9 cellular contexts compared by ENCODE assay signal in the genomic region with DNA sequence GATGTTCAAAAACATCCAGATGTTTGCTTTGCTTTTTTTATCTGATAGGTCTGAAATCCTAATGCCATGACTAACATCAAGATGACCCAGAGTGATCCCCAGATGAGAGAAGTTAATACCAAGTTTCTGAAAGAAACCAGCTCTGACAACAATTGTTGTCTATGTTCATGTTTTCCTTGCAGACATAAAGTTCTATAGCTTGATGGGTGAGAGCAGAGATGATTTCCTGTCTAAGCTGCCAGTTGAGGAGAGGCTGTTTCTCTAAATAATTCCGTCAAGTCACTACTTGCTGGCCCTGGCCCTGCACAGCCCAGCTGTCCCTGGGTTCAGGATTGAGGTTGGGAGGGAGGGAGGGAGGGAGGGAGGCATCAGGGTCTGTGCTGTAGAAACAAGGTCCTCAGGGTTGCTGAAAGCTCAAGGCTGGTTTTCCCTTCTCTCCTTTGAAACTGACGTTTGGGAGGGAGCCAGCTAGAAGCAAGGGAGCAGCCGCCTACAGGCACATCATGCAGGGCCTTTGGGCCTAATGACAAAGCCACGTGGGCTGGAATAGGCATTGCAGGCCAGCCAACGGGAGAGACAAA. TPM values are rescaled to one million over a fixed set of nuclear protein-coding genes. Genes with fewer than 3 reads are reported as not detected.
A peak's percentile ranks its signal among the peaks of the same experiment; 100 is the strongest.
DNase-seq lines count a peak whose midpoint lies in the region; ATAC-seq and TF ChIP-seq lines count a peak whose summit lies in the region.
"Had no signal": no experiment of that assay in that cellular context is flagged by ENCODE, and none has a peak within 500 bp of the region (broad histone marks: within the 10 kb centered on the region; RNA-seq: fewer than 3 reads in every experiment).

No MANE protein-coding gene starts in this region.

- H3K4me1 Mint-ChIP-seq in chondrocyte (ENCODE audit: low read depth), result peaks cover 73% of the 10 kb centered on the region
- peaks cover 11 to 14% of the 10 kb centered on the region in 2 donors for H3K4me1 Mint-ChIP-seq in natural killer cell treated with Interleukin-12 subunit alpha and Interleukin-12 subunit beta and Interleukin-15 and Interleukin-18, amount 100 ng/mL, for 72 hours (ENCODE audit: low read depth in 2 of 2)

- no peak for TF ChIP-seq CTCF in Loucy (conservative IDR thresholded peaks at IDR 0.05; ENCODE audit: low read length)
- TF ChIP-seq CTCF in chondrocyte (IDR thresholded peaks at IDR 0.05), result no peak
- TF ChIP-seq CTCF in lung (IDR thresholded peaks at IDR 0.05; ENCODE audit: control extremely low read depth, extremely low read depth), result no peak
- no peak for TF ChIP-seq CTCF in thyroid gland (IDR thresholded peaks at IDR 0.05)

- no peaks in the 10 kb centered on the region for H3K9me3 ChIP-seq in Loucy (ENCODE audit: insufficient read depth, low read depth, low read length)
- H3K9me3 ChIP-seq in lung (ENCODE audit: control insufficient read depth in 2 of 2, insufficient read depth in 1 of 2, low read length in 1 of 2), result peaks cover 0 to 6% of the 10 kb centered on the region in 2 donors
- no peaks in the 10 kb centered on the region for H3K9me3 ChIP-seq in thyroid gland

- no peaks in the 10 kb centered on the region for H3K9me3 Mint-ChIP-seq in chondrocyte (ENCODE audit: low read depth)
- no peaks in the 10 kb centered on the region for H3K9me3 Mint-ChIP-seq in natural killer cell treated with Interleukin-12 subunit alpha and Interleukin-12 subunit beta and Interleukin-15 and Interleukin-18, amount 100 ng/mL, for 72 hours

- no peak overlapping the region for H2AFZ ChIP-seq in Loucy (ENCODE audit: low read length)

- WGBS in lung, 2 donors, result 36 to 40% methylated on average over 5 of the region's 5 CpGs
- 42 to 54% methylated on average over 2 to 5 of the region's 5 CpGs for whole genome bisulfite sequencing in thyroid gland, 2 donors

- H3K79me2 ChIP-seq in Loucy (ENCODE audit: insufficient read depth, low read length), result no peaks in the 10 kb centered on the region

- no peak for TF ChIP-seq POLR2A in thyroid gland (IDR thresholded peaks at IDR 0.05)

- H3K9ac ChIP-seq in Loucy (ENCODE audit: low read depth, low read length, poor library complexity, severe bottlenecking), result peak overlapping the region; percentile 22

- H3K27me3 Mint-ChIP-seq in chondrocyte (ENCODE audit: low read depth), result no peaks in the 10 kb centered on the region
- H3K27me3 Mint-ChIP-seq in natural killer cell treated with Interleukin-12 subunit alpha and Interleukin-12 subunit beta and Interleukin-15 and Interleukin-18, amount 100 ng/mL, for 72 hours, result peaks cover 18 to 32% of the 10 kb centered on the region in 2 donors

- H3K4me1 ChIP-seq in Loucy (ENCODE audit: insufficient read depth, low read length, poor library complexity, severe bottlenecking) (peaks cover 45% of the 10 kb centered on the region), lung (ENCODE audit: control insufficient read depth in 2 of 2, insufficient read depth in 2 of 2, low read length in 2 of 2) (peaks cover 9 to 25% of the 10 kb centered on the region in 2 donors), thyroid gland (peaks cover 10 to 62% of the 10 kb centered on the region in 2 donors)

- peak overlapping the region; percentile 96 for H3K4me3 Mint-ChIP-seq in chondrocyte (ENCODE audit: unreplicated experiment)
- H3K4me3 Mint-ChIP-seq in natural killer cell treated with Interleukin-12 subunit alpha and Interleukin-12 subunit beta and Interleukin-15 and Interleukin-18, amount 100 ng/mL, for 72 hours, result no peak overlapping the region

- H4K20me1 ChIP-seq in Loucy (ENCODE audit: insufficient read depth, low read length, poor library complexity, severe bottlenecking), result no peaks in the 10 kb centered on the region

- intact Hi-C loops in thyroid gland (cut with DNase I), result no loop called here

- no peaks in the 10 kb centered on the region; the same call in 1 of the 2 replicates for H3F3A ChIP-seq in Loucy (ENCODE audit: low read depth)

- DNase-seq in chondrocyte (ENCODE audit: low spot score) (no peak), lung (ENCODE audit: low spot score) (no peak), thyroid gland (no peak)
- no peak for DNase-seq in activated CD4-positive, CD25-positive, alpha-beta regulatory T cell treated with anti-CD3 and anti-CD28 coated beads, Interleukin-2, amount 50 U/mL, for 72 hours
- DNase-seq in stimulated activated CD4-positive, alpha-beta T cell treated with anti-CD3 and anti-CD28 coated beads, Interleukin-2, amount 100 ng/mL, for 48 hours, result no peak
- no peak for DNase-seq in natural killer cell treated with Interleukin-12 subunit alpha and Interleukin-12 subunit beta and Interleukin-15 and Interleukin-18, amount 100 ng/mL, for 72 hours (ENCODE audit: low spot score)
- DNase-seq: left colon had no signal

- H3K36me3 Mint-ChIP-seq in chondrocyte (ENCODE audit: low read depth), result peaks cover 56% of the 10 kb centered on the region
- H3K36me3 Mint-ChIP-seq in natural killer cell treated with Interleukin-12 subunit alpha and Interleukin-12 subunit beta and Interleukin-15 and Interleukin-18, amount 100 ng/mL, for 72 hours, result no peaks in the 10 kb centered on the region

- no peaks in the 10 kb centered on the region for H3K27me3 ChIP-seq in Loucy (ENCODE audit: insufficient read depth, low read length, poor library complexity, severe bottlenecking)
- H3K27me3 ChIP-seq in lung (ENCODE audit: control insufficient read depth, insufficient read depth), result no peaks in the 10 kb centered on the region
- H3K27me3 ChIP-seq in thyroid gland, result no peaks in the 10 kb centered on the region

- H3K27ac Mint-ChIP-seq in chondrocyte (ENCODE audit: unreplicated experiment), result peak overlapping the region; percentile 100
- H3K27ac Mint-ChIP-seq in natural killer cell treated with Interleukin-12 subunit alpha and Interleukin-12 subunit beta and Interleukin-15 and Interleukin-18, amount 100 ng/mL, for 72 hours, result no peak overlapping the region

- H3K4me3 ChIP-seq in Loucy (ENCODE audit: low read length, poor library complexity, severe bottlenecking), result no peak overlapping the region
- no peak overlapping the region for H3K4me3 ChIP-seq in lung
- no peak overlapping the region for H3K4me3 ChIP-seq in thyroid gland (replicated peaks in 1 of 3)

- no peak overlapping the region for H3K4me2 ChIP-seq in Loucy (ENCODE audit: low read depth, low read length, poor library complexity, severe bottlenecking)

- H3K36me3 ChIP-seq in Loucy (ENCODE audit: insufficient read depth, low read length) (no peaks in the 10 kb centered on the region), lung (ENCODE audit: control insufficient read depth in 2 of 2, insufficient read depth in 2 of 2, low read length in 2 of 2) (peaks cover 0 to 2% of the 10 kb centered on the region in 2 donors), thyroid gland (no peaks in the 10 kb centered on the region)

- no peaks in the 10 kb centered on the region for H3K9me2 ChIP-seq in Loucy (replicated peaks; ENCODE audit: low read depth, low read length)

- H3K27ac ChIP-seq in lung (ENCODE audit: low read depth in 1 of 2, low read length in 1 of 2) (peak overlapping the region; percentile 26 to 83), thyroid gland (peak overlapping the region in 2 of 3 donors; percentile 88 to 93)

- ATAC-seq in lung (ENCODE audit: insufficient read depth, low FRiP score) (no peak), GM21786 (IDR thresholded peaks at IDR 0.05; ENCODE audit: unreplicated experiment) (no peak)
- ATAC-seq in natural killer cell treated with Interleukin-12 subunit alpha and Interleukin-12 subunit beta and Interleukin-15 and Interleukin-18, amount 100 ng/mL, for 72 hours, result no peak
- ATAC-seq: left colon had no signal

RNA-seq across cellular contexts. Expression of gene SPARC, which starts 3.9 kb away (rescaled TPM):
- total RNA-seq in chondrocyte (19,093 to 24,474 TPM (median 24,306 TPM) in 3 replicates), lung (1,000 to 10,000 TPM in 1 of 2 donors, 100 to 1,000 TPM in 1; 985 to 1,186 TPM), thyroid gland (100 to 1,000 TPM; 302 to 327 (median 309) TPM)
- polyA plus RNA-seq in lung, result 100 to 1,000 TPM; 145 to 850 TPM
- total RNA-seq in natural killer cell treated with Interleukin-12 subunit alpha and Interleukin-12 subunit beta and Interleukin-15 and Interleukin-18, amount 100 ng/mL, for 72 hours, result not detected

Comparison
In these comparisons a context has a peak if more than half of its experiments do, and no peak if none do; other contexts are left out.
1. RNA of gene SPARC, which starts 3.9 kb away (total RNA-seq): 19,093 to 24,474 TPM in chondrocyte, 985 to 1,186 TPM in lung and 302 to 327 TPM in thyroid gland; not detected in natural killer cell treated with Interleukin-12 subunit alpha and Interleukin-12 subunit beta and Interleukin-15 and Interleukin-18, amount 100 ng/mL, for 72 hours; every median in the first group is over 100 times any median in the second.